ENCODE assay signal across 8 cellular contexts in the genomic region with DNA sequence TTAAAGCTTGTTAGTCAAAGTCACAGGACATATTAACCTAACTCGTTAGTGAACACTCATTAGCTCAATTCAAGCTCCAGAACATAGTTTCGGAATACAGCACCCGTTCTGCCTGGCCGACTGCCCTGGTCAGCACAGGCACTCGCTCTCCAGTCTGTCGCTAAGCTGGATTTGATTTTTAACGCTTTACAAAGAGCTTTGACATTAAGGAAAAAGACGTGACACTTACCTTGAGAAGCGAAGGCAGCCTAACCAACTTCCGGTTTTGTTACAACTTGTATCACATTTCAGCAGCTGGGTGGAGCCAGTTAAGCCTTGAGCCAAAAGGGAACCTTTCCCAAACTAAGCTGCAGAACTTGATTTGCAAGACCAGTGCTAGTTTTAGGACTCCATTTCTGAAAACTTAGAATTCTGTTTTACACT. TPM values are rescaled to one million over a fixed set of nuclear protein-coding genes. Genes with fewer than 3 reads are reported as not detected.
DNase-seq lines count a peak whose midpoint lies in the region; ATAC-seq and TF ChIP-seq lines count a peak whose summit lies in the region.

A gene with protein sequence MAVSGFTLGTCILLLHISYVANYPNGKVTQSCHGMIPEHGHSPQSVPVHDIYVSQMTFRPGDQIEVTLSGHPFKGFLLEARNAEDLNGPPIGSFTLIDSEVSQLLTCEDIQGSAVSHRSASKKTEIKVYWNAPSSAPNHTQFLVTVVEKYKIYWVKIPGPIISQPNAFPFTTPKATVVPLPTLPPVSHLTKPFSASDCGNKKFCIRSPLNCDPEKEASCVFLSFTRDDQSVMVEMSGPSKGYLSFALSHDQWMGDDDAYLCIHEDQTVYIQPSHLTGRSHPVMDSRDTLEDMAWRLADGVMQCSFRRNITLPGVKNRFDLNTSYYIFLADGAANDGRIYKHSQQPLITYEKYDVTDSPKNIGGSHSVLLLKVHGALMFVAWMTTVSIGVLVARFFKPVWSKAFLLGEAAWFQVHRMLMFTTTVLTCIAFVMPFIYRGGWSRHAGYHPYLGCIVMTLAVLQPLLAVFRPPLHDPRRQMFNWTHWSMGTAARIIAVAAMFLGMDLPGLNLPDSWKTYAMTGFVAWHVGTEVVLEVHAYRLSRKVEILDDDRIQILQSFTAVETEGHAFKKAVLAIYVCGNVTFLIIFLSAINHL (minus strand): TSS at position 258 of the 423 bp plus-strand sequence. CDS start 17,867 bp downstream, outside the sequence.

- no peak for TF ChIP-seq EP300 in esophagus muscularis mucosa (IDR thresholded peaks at IDR 0.05)

- H3K4me3 ChIP-seq in esophagus muscularis mucosa, result peak within 1 kb of the TSS; percentile 50 to 73 (median 62)
- H3K4me3 ChIP-seq in mucosa of stomach (ENCODE audit: low read length), result peak within 1 kb of the TSS; percentile 65

- no peaks in the 10 kb centered on the region for H3K27me3 ChIP-seq in esophagus muscularis mucosa
- H3K27me3 ChIP-seq in mucosa of stomach (ENCODE audit: control insufficient read depth, insufficient read depth, low read length), result no peaks in the 10 kb centered on the region

- intact Hi-C loops in esophagus muscularis mucosa (cut with DNase I), result no loop called here

- peaks cover 5 to 14% (median 10%) of the 10 kb centered on the region in 4 donors for H3K4me1 ChIP-seq in esophagus muscularis mucosa
- peaks cover 9% of the 10 kb centered on the region for H3K4me1 ChIP-seq in mucosa of stomach (ENCODE audit: control insufficient read depth, insufficient read depth, low read length)

- TF ChIP-seq CTCF in esophagus muscularis mucosa (IDR thresholded peaks at IDR 0.05), result no peak

- H3K9ac ChIP-seq in mucosa of stomach (ENCODE audit: low read length), result peak within 1 kb of the TSS; percentile 95

- peak within 1 kb of the TSS; percentile 58 to 72 (median 68) for H3K27ac ChIP-seq in esophagus muscularis mucosa (replicated peaks in 1 of 4)

- peak; percentile 91 for ATAC-seq in HG03342 (IDR thresholded peaks at IDR 0.05; ENCODE audit: unreplicated experiment)

- peak; percentile 92 for DNase-seq in DMS 273 (lab: John Stamatoyannopoulos, UW; ENCODE audit: unreplicated experiment)
- DNase-seq in GM19240 (ENCODE audit: insufficient read length, low spot score), result peak; percentile 25
- DNase-seq in NCI-H446 treated with DMSO at 0.1 percent for 48 hours (lab: John Stamatoyannopoulos, UW), result peak; percentile 56
- peak; percentile 26 to 37 for DNase-seq in activated CD4-positive, alpha-beta T cell treated with anti-CD3 and anti-CD28 coated beads, Interleukin-2, amount 50 U/mL, for 48 hours
- DNase-seq in esophagus muscularis mucosa (ENCODE audit: extremely low spot score), result no peak
- peak; percentile 82 for DNase-seq in ureter (ENCODE audit: low spot score)

- TF ChIP-seq POLR2A in esophagus muscularis mucosa (IDR thresholded peaks at IDR 0.05; ENCODE audit: low read depth), result no peak

- H3K36me3 ChIP-seq in esophagus muscularis mucosa (no peaks in the 10 kb centered on the region), mucosa of stomach (ENCODE audit: control insufficient read depth, insufficient read depth, low read length) (no peaks in the 10 kb centered on the region)

- H3K9me3 ChIP-seq in esophagus muscularis mucosa, result no peaks in the 10 kb centered on the region
- no peaks in the 10 kb centered on the region for H3K9me3 ChIP-seq in mucosa of stomach (ENCODE audit: control insufficient read depth, low read length)

- 2% methylated on average over 10 of the region's 10 CpGs for WGBS in esophagus muscularis mucosa

RNA-seq across cellular contexts. Expression of the gene that starts here (rescaled TPM):
- total RNA-seq in esophagus muscularis mucosa, result 1 to 10 TPM; 3.0 to 5.0 (median 3.2) TPM
- 16.3 TPM for total RNA-seq in ureter
